ENCODE assay signal across 8 cellular contexts in the genomic region with DNA sequence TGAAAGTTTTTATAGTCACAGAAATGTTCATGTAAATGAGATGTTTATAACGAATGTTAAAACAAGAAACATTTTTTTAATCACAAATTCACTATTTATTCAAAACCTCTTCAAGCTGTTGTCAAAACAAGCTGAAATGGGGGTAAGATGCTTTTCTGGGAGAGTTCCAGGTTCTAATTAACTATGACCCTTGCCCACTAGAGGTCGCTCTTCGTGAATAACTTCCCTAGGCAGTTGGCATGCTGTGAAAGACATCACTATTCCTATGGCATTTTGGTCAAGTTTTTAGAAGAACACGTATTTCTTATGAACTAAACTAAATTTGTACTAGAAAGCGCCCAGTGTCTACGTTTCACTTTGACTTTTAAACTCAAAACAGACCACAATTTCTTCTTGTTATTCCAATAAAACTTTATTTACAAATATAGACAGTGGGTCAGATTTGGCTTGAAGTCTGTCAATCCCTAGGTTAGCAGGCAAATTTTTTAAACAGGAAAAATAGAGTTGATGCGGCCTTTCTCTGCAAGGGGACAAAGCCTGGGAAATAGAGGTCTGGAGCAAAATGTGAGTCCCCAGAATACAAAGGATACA.
DNase-seq lines count a peak whose midpoint lies in the region; ATAC-seq lines count a peak whose summit lies in the region.

No MANE protein-coding gene starts in this region.

- ATAC-seq in GM21360 (IDR thresholded peaks at IDR 0.05; ENCODE audit: unreplicated experiment) (no peak), GM18858 (IDR thresholded peaks at IDR 0.05; ENCODE audit: unreplicated experiment) (no peak)

- peak; percentile 78 for DNase-seq in ELR (ENCODE audit: low read depth)
- DNase-seq in HuH-7 (ENCODE audit: low spot score) = peak; percentile 92
- DNase-seq in SHP77 (lab: John Stamatoyannopoulos, UW) = peak; percentile 72 to 74
- peak; percentile 88 for DNase-seq in adipocyte (ENCODE audit: low read depth)
- DNase-seq in inferior parietal cortex (ENCODE audit: extremely low spot score) = peak; percentile 51
- peak; percentile 21 to 44 for DNase-seq in stimulated activated CD4-positive, alpha-beta T cell treated with anti-CD3 and anti-CD28 coated beads, Interleukin-4, amount 100 ng/mL, for 4 hours

- no peaks in the 10 kb centered on the region for H3K27me3 ChIP-seq in adipocyte (replicated peaks; ENCODE audit: control insufficient read depth, insufficient read depth, low read length)

- peaks cover 4% of the 10 kb centered on the region for H3K4me1 ChIP-seq in adipocyte (ENCODE audit: control insufficient read depth, insufficient read depth, low read length)

- peaks cover 12% of the 10 kb centered on the region for H3K9me3 ChIP-seq in adipocyte (ENCODE audit: control insufficient read depth, low read length)

- H3K9ac ChIP-seq in adipocyte (ENCODE audit: low read length) = no peak overlapping the region

- H3K4me3 ChIP-seq in adipocyte (ENCODE audit: low read length) = no peak overlapping the region

- no peaks in the 10 kb centered on the region for H3K36me3 ChIP-seq in adipocyte (ENCODE audit: control insufficient read depth, insufficient read depth, low read length, severe bottlenecking)

Comparison
In these comparisons a context has a peak if more than half of its experiments do, and no peak if none do; other contexts are left out.
1. DNase-seq: peak in every context shown above with its lines; median percentile 92 in HuH-7; 88 in adipocyte; 78 in ELR; 73 in SHP77; 51 in inferior parietal cortex; 32 in stimulated activated CD4-positive, alpha-beta T cell treated with anti-CD3 and anti-CD28 coated beads, Interleukin-4, amount 100 ng/mL, for 4 hours.